15 cellular contexts compared by ENCODE assay signal in genomic region chr17:47851764-47852112, GRCh38. TPM values are rescaled to one million over a fixed set of nuclear protein-coding genes. Genes with fewer than 3 reads are reported as not detected.
DNase-seq lines count a peak whose midpoint lies in the region; ATAC-seq and TF ChIP-seq lines count a peak whose summit lies in the region.
"Had no signal": no experiment of that assay in that cellular context is flagged by ENCODE, and none has a peak within 500 bp of the region (broad histone marks: within the 10 kb centered on the region; RNA-seq: fewer than 3 reads in every experiment).

No MANE protein-coding gene starts in this region.

- H3K9me3 ChIP-seq in CD8-positive, alpha-beta T cell (ENCODE audit: low read length): no peaks in the 10 kb centered on the region
- no peaks in the 10 kb centered on the region for H3K9me3 ChIP-seq in NT2/D1 (ENCODE audit: insufficient read depth, low read length)
- H3K9me3 ChIP-seq in endodermal cell (ENCODE audit: control insufficient read depth, low read length): no peaks in the 10 kb centered on the region
- H3K9me3 ChIP-seq: BLaER1 treated with 17β-estradiol and CSF1 and Interleukin-3, amounts not matched to agents 10 nM and 100 nM; esophagus muscularis mucosa; uterus had no signal

- no peak overlapping the region for H3K4me3 ChIP-seq in CD8-positive, alpha-beta T cell (ENCODE audit: low read depth, low read length)
- H3K4me3 ChIP-seq in NT2/D1 (ENCODE audit: insufficient read length, low read depth) (peak overlapping the region; percentile 29), endodermal cell (ENCODE audit: low read length) (no peak overlapping the region), brain microvascular endothelial cell (ENCODE audit: low read depth, low read length) (no peak overlapping the region)
- H3K4me3 ChIP-seq: BLaER1 treated with 17β-estradiol and CSF1 and Interleukin-3, amounts not matched to agents 10 nM and 100 nM had no signal

- H3K9me3 Mint-ChIP-seq in CD8-positive, alpha-beta T cell: no peaks in the 10 kb centered on the region
- H3K9me3 Mint-ChIP-seq in endodermal cell (no peaks in the 10 kb centered on the region), nephron (no peaks in the 10 kb centered on the region)
- H3K9me3 Mint-ChIP-seq in activated CD4-positive, alpha-beta memory T cell treated with anti-CD3 and anti-CD28 coated beads for 36 hours: no peaks in the 10 kb centered on the region

- peaks cover 24% of the 10 kb centered on the region for H3K4me1 Mint-ChIP-seq in CD8-positive, alpha-beta T cell (ENCODE audit: low read depth)
- peaks cover 30% of the 10 kb centered on the region for H3K4me1 Mint-ChIP-seq in endodermal cell
- H3K4me1 Mint-ChIP-seq in nephron: peaks cover 16% of the 10 kb centered on the region
- peaks cover 23% of the 10 kb centered on the region for H3K4me1 Mint-ChIP-seq in activated CD4-positive, alpha-beta memory T cell treated with anti-CD3 and anti-CD28 coated beads for 36 hours (ENCODE audit: low read depth)

- intact Hi-C loops in CD8-positive, alpha-beta T cell (cut with DNase I, micrococcal nuclease): no loop called here
- intact Hi-C loops in activated CD4-positive, alpha-beta memory T cell treated with anti-CD3 and anti-CD28 coated beads for 36 hours (cut with micrococcal nuclease): no loop called here

- H3K4me3 Mint-ChIP-seq in CD8-positive, alpha-beta T cell: peak overlapping the region; percentile 49
- H3K4me3 Mint-ChIP-seq in endodermal cell: peak overlapping the region; percentile 69
- H3K4me3 Mint-ChIP-seq in nephron: peak overlapping the region; percentile 71 to 78 (median 74)
- H3K4me3 Mint-ChIP-seq in activated CD4-positive, alpha-beta memory T cell treated with anti-CD3 and anti-CD28 coated beads for 36 hours: no peak overlapping the region

- no peak overlapping the region for H3K27ac ChIP-seq in CD8-positive, alpha-beta T cell (ENCODE audit: low read depth, low read length)
- H3K27ac ChIP-seq in endodermal cell (ENCODE audit: low read depth, low read length) (no peak overlapping the region), brain microvascular endothelial cell (no peak overlapping the region)
- H3K27ac ChIP-seq: BLaER1 treated with 17β-estradiol and CSF1 and Interleukin-3, amounts not matched to agents 10 nM and 100 nM; esophagus muscularis mucosa; uterus had no signal

- H3K36me3 Mint-ChIP-seq in CD8-positive, alpha-beta T cell: no peaks in the 10 kb centered on the region
- H3K36me3 Mint-ChIP-seq in endodermal cell (ENCODE audit: low read depth) (no peaks in the 10 kb centered on the region), nephron (ENCODE audit: low read depth) (no peaks in the 10 kb centered on the region)
- no peaks in the 10 kb centered on the region for H3K36me3 Mint-ChIP-seq in activated CD4-positive, alpha-beta memory T cell treated with anti-CD3 and anti-CD28 coated beads for 36 hours

- H3K9ac ChIP-seq in NT2/D1 (ENCODE audit: insufficient read length, low read depth): no peak overlapping the region
- no peak overlapping the region for H3K9ac ChIP-seq in endodermal cell (ENCODE audit: extremely low read depth, low read length, poor library complexity, severe bottlenecking)
- H3K9ac ChIP-seq: BLaER1 treated with 17β-estradiol and CSF1 and Interleukin-3, amounts not matched to agents 10 nM and 100 nM had no signal

- peaks cover 78% of the 10 kb centered on the region for H3K27me3 Mint-ChIP-seq in CD8-positive, alpha-beta T cell (ENCODE audit: low read depth)
- H3K27me3 Mint-ChIP-seq in endodermal cell (ENCODE audit: insufficient read depth) (peaks cover 95% of the 10 kb centered on the region), nephron (ENCODE audit: low read depth) (peaks cover 99% of the 10 kb centered on the region)
- H3K27me3 Mint-ChIP-seq in activated CD4-positive, alpha-beta memory T cell treated with anti-CD3 and anti-CD28 coated beads for 36 hours: peaks cover 64% of the 10 kb centered on the region

- peaks cover 39% of the 10 kb centered on the region for H3K4me1 ChIP-seq in CD8-positive, alpha-beta T cell (ENCODE audit: insufficient read depth, low read length)
- H3K4me1 ChIP-seq in NT2/D1 (ENCODE audit: insufficient read depth, insufficient read length): peaks cover 15% of the 10 kb centered on the region
- H3K4me1 ChIP-seq in endodermal cell (ENCODE audit: control insufficient read depth, insufficient read depth, low read length): no peaks in the 10 kb centered on the region

- peaks cover 56% of the 10 kb centered on the region for H3K27me3 ChIP-seq in CD8-positive, alpha-beta T cell (ENCODE audit: insufficient read depth, low read length)
- H3K27me3 ChIP-seq in NT2/D1 (ENCODE audit: insufficient read depth, insufficient read length): peaks cover 71% of the 10 kb centered on the region
- H3K27me3 ChIP-seq in endodermal cell (ENCODE audit: control insufficient read depth, insufficient read depth, low read length, poor library complexity, severe bottlenecking): peaks cover 87% of the 10 kb centered on the region
- peaks cover 77% of the 10 kb centered on the region for H3K27me3 ChIP-seq in brain microvascular endothelial cell (replicated peaks)

- POLR2A ChIA-PET in CD8-positive, alpha-beta T cell (lab: Charles Lee): interaction anchor here (0.7 to 1.0 kb wide), 2 partner anchors 14 to 119 kb away, joined by 3 to 4 read pairs; partner anchors contain the start of gene CDK5RAP3
- POLR2A ChIA-PET in activated CD4-positive, alpha-beta memory T cell treated with anti-CD3 and anti-CD28 coated beads for 36 hours (lab: Charles Lee): no interaction called here

- no peak for ATAC-seq in CD8-positive, alpha-beta T cell
- ATAC-seq in HG03196 (IDR thresholded peaks at IDR 0.05; ENCODE audit: unreplicated experiment): no peak

- CTCF ChIA-PET in CD8-positive, alpha-beta T cell (lab: Charles Lee): interaction anchor here (19.0 kb wide), 1 partner anchor 35 kb away, joined by 583 read pairs; the partner anchor contains the start of gene SP2
- CTCF ChIA-PET in activated CD4-positive, alpha-beta memory T cell treated with anti-CD3 and anti-CD28 coated beads for 36 hours (lab: Charles Lee): interaction anchor here (10.0 to 18.4 kb wide), 2 partner anchors 8 to 37 kb away, joined by 99 to 672 read pairs; partner anchors contain the start of genes SCRN2 and SP2

- DNase-seq in CD8-positive, alpha-beta T cell: no peak
- DNase-seq in NT2/D1 (ENCODE audit: low read depth, low spot score) (no peak), endodermal cell (peak; percentile 84), brain microvascular endothelial cell (no peak), NCI-H1417 treated with DMSO at 0.1 percent for 48 hours (lab: John Stamatoyannopoulos, UW) (no peak)
- DNase-seq in activated CD4-positive, alpha-beta memory T cell treated with anti-CD3 and anti-CD28 coated beads for 36 hours: no peak
- DNase-seq: SHP77; stimulated activated CD8-positive, alpha-beta memory T cell treated with anti-CD3 and anti-CD28 coated beads, Interleukin-4, amount 100 ng/mL, for 48 hours; uterus had no signal

- TF ChIP-seq CTCF in CD8-positive, alpha-beta T cell (IDR thresholded peaks at IDR 0.05): no peak
- no peak for TF ChIP-seq CTCF in endodermal cell (conservative IDR thresholded peaks at IDR 0.05)
- TF ChIP-seq CTCF in nephron (IDR thresholded peaks at IDR 0.05; ENCODE audit: unreplicated experiment in 3 of 3): no peak
- no peak for TF ChIP-seq CTCF in brain microvascular endothelial cell (IDR thresholded peaks at IDR 0.05; ENCODE audit: low read depth, low read length, missing control alignments)

- H3K36me3 ChIP-seq in CD8-positive, alpha-beta T cell (ENCODE audit: insufficient read depth, low read length): no peaks in the 10 kb centered on the region
- H3K36me3 ChIP-seq in NT2/D1 (ENCODE audit: insufficient read depth, insufficient read length, low read length) (peaks cover 6% of the 10 kb centered on the region), endodermal cell (ENCODE audit: control insufficient read depth, insufficient read depth, low read length) (no peaks in the 10 kb centered on the region), brain microvascular endothelial cell (replicated peaks) (no peaks in the 10 kb centered on the region)
- H3K36me3 ChIP-seq: BLaER1 treated with 17β-estradiol and CSF1 and Interleukin-3, amounts not matched to agents 10 nM and 100 nM; esophagus muscularis mucosa; uterus had no signal

- in situ Hi-C loops in brain microvascular endothelial cell (cut with HindIII; ENCODE audit: low pct_ligation_motif_present, low sequenced_read_pairs): no loop called here

- WGBS in endodermal cell (ENCODE audit: insufficient coverage in 1 of 2, insufficient read length in 1 of 2), 2 experiments: 14 to 28% methylated on average over 7 to 11 of the region's 11 CpGs

- no peak overlapping the region for H3K27ac Mint-ChIP-seq in CD8-positive, alpha-beta T cell
- H3K27ac Mint-ChIP-seq in endodermal cell (no peak overlapping the region), nephron (no peak overlapping the region)
- no peak overlapping the region for H3K27ac Mint-ChIP-seq in activated CD4-positive, alpha-beta memory T cell treated with anti-CD3 and anti-CD28 coated beads for 36 hours

RNA-seq across cellular contexts. Expression of gene SP6, which starts 0.8 kb away (rescaled TPM):
- total RNA-seq in CD8-positive, alpha-beta T cell: under 1 TPM; 0.22 to 0.38 TPM
- 1 to 10 TPM; 3.1 to 3.7 TPM for total RNA-seq in endodermal cell
- 2.6 TPM for polyA plus RNA-seq in endodermal cell (2013, experiment 1 of 2)
- 2.6 TPM for polyA plus RNA-seq in endodermal cell (2013, experiment 2 of 2)
- total RNA-seq in activated CD4-positive, alpha-beta memory T cell treated with anti-CD3 and anti-CD28 coated beads for 36 hours: under 1 TPM; 0.10 to 0.12 TPM

RNA-seq across cellular contexts. Expression of gene SCRN2, which starts 10.7 kb away (rescaled TPM):
- total RNA-seq in CD8-positive, alpha-beta T cell: 10 to 100 TPM; 17.6 to 19.8 TPM
- 10 to 100 TPM; 54.5 to 71.9 TPM for total RNA-seq in endodermal cell
- 50.1 TPM for polyA plus RNA-seq in endodermal cell (2013, experiment 1 of 2)
- 44.5 TPM for polyA plus RNA-seq in endodermal cell (2013, experiment 2 of 2)
- total RNA-seq in activated CD4-positive, alpha-beta memory T cell treated with anti-CD3 and anti-CD28 coated beads for 36 hours: 10 to 100 TPM; 20.6 to 21.0 TPM

RNA-seq across cellular contexts. Expression of gene LRRC46, which starts 20.3 kb away (rescaled TPM):
- 1 to 10 TPM in 1 of 2 experiments, under 1 TPM in 1; 0.43 to 1.5 TPM for total RNA-seq in CD8-positive, alpha-beta T cell
- under 1 TPM; 0.73 to 0.82 TPM for total RNA-seq in endodermal cell
- polyA plus RNA-seq in endodermal cell (2013, experiment 1 of 2): 1.2 TPM
- 1.5 TPM for polyA plus RNA-seq in endodermal cell (2013, experiment 2 of 2)
- under 1 TPM; 0.29 to 0.59 TPM for total RNA-seq in activated CD4-positive, alpha-beta memory T cell treated with anti-CD3 and anti-CD28 coated beads for 36 hours
- total RNA-seq: G401, pulmonary artery endothelial cell had no signal

RNA-seq across cellular contexts. Expression of gene MRPL10, which starts 20.4 kb away (rescaled TPM):
- total RNA-seq in CD8-positive, alpha-beta T cell: 10 to 100 TPM; 67.5 to 69.7 TPM
- total RNA-seq in endodermal cell: 10 to 100 TPM; 56.3 to 65.3 TPM
- 85.0 TPM for polyA plus RNA-seq in endodermal cell (2013, experiment 1 of 2)
- polyA plus RNA-seq in endodermal cell (2013, experiment 2 of 2): 67.6 TPM
- 10 to 100 TPM; 69.9 to 72.4 TPM for total RNA-seq in activated CD4-positive, alpha-beta memory T cell treated with anti-CD3 and anti-CD28 coated beads for 36 hours

RNA-seq across cellular contexts. Expression of gene OSBPL7, which starts 30.1 kb away (rescaled TPM):
- 10 to 100 TPM; 50.8 to 56.1 TPM for total RNA-seq in CD8-positive, alpha-beta T cell
- total RNA-seq in endodermal cell: 10 to 100 TPM; 11.4 to 15.5 TPM
- polyA plus RNA-seq in endodermal cell (2013, experiment 1 of 2): 15.6 TPM
- 11.0 TPM for polyA plus RNA-seq in endodermal cell (2013, experiment 2 of 2)
- total RNA-seq in activated CD4-positive, alpha-beta memory T cell treated with anti-CD3 and anti-CD28 coated beads for 36 hours: 10 to 100 TPM; 14.7 to 15.6 TPM
